ENCODE assay signal across 17 cellular contexts in the genomic region with DNA sequence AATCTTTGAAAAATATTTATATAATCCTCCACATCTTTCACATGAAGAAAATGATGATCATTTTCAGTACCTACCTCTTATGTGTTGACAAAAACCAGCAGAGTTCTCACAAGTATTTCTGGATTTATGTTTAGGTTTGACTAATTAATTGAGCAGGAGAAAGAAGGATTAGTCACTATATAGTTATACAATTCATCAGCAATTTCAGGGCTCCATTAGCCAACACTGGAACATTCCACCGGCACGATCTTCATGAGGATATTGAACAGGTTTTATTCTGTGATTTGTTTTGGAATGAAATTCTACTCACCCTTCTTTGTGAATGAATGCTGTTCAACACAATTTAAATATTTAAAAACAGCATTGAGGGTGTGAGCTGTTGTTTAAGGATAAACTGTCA.
A peak's percentile ranks its signal among the peaks of the same experiment; 100 is the strongest.
DNase-seq lines count a peak whose midpoint lies in the region; ATAC-seq and TF ChIP-seq lines count a peak whose summit lies in the region.
"Had no signal": no experiment of that assay in that cellular context is flagged by ENCODE, and none has a peak within 500 bp of the region (broad histone marks: within the 10 kb centered on the region; RNA-seq: fewer than 3 reads in every experiment).

No MANE protein-coding gene starts in this region.

- H3K4me3 ChIP-seq in SK-N-SH (ENCODE audit: low read depth in 2 of 2, low read length in 1 of 2): no peak overlapping the region
- H3K4me3 ChIP-seq in mesenchymal stem cell (ENCODE audit: insufficient read depth in 1 of 2, low read depth in 1 of 2, low read length in 2 of 2): no peak overlapping the region
- H3K4me3 ChIP-seq: A549, GM23338 had no signal

- no peak for DNase-seq in SK-N-SH
- DNase-seq in epithelial cell of prostate (ENCODE audit: low read depth, low spot score): no peak
- DNase-seq in mesenchymal stem cell: no peak
- DNase-seq in cortex of kidney (lab: John Stamatoyannopoulos, UW): no peak
- DNase-seq in activated naive CD8-positive, alpha-beta T cell treated with anti-CD3 and anti-CD28 coated beads for 36 hours: no peak
- DNase-seq: AML-193; Caco-2; CD4-positive, alpha-beta T cell; H7; HFFc6 had no signal

- no peaks in the 10 kb centered on the region for H3K27me3 Mint-ChIP-seq in brain
- peaks cover 12% of the 10 kb centered on the region for H3K27me3 Mint-ChIP-seq in activated naive CD8-positive, alpha-beta T cell treated with anti-CD3 and anti-CD28 coated beads for 36 hours

- H3K4me1 Mint-ChIP-seq in brain: peaks cover 37% of the 10 kb centered on the region
- no peaks in the 10 kb centered on the region for H3K4me1 Mint-ChIP-seq in activated naive CD8-positive, alpha-beta T cell treated with anti-CD3 and anti-CD28 coated beads for 36 hours
- H3K4me1 Mint-ChIP-seq: GM23338 had no signal

- no peak overlapping the region for H4K8ac ChIP-seq in mesenchymal stem cell (ENCODE audit: low read length)

- H3F3A ChIP-seq in SK-N-SH (replicated peaks; ENCODE audit: insufficient read depth): no peaks in the 10 kb centered on the region

- H3K36me3 ChIP-seq in SK-N-SH (replicated peaks in 1 of 2; ENCODE audit: control insufficient read depth in 1 of 2, insufficient read depth in 2 of 2, low read length in 1 of 2) (no peaks in the 10 kb centered on the region), mesenchymal stem cell (ENCODE audit: control insufficient read depth in 1 of 2, insufficient read depth in 2 of 2, low read depth in 1 of 2, low read length in 2 of 2) (no peaks in the 10 kb centered on the region)

- TF ChIP-seq CTCF in SK-N-SH (IDR thresholded peaks at IDR 0.05) (no peak), brain (conservative IDR thresholded peaks at IDR 0.05) (no peak)

- H2BK120ac ChIP-seq in mesenchymal stem cell (ENCODE audit: low read depth, low read length): no peak overlapping the region

- H3K4me2 ChIP-seq in SK-N-SH (no peak overlapping the region), mesenchymal stem cell (ENCODE audit: low read length, poor library complexity, severe bottlenecking) (no peak overlapping the region)
- H3K4me2 ChIP-seq: A549, GM23338 had no signal

- H2BK12ac ChIP-seq in mesenchymal stem cell (ENCODE audit: low read length in 2 of 2): no peak overlapping the region

- ATAC-seq in SK-N-SH treated with all-trans-retinoic acid at 6 μM for 48 hours: no peak
- ATAC-seq: A549, GM23338, HCT116 had no signal

- no peaks in the 10 kb centered on the region for H3K27me3 ChIP-seq in SK-N-SH (ENCODE audit: insufficient read depth)
- no peaks in the 10 kb centered on the region for H3K27me3 ChIP-seq in mesenchymal stem cell (ENCODE audit: control insufficient read depth in 1 of 2, insufficient read depth in 1 of 2, low read length in 2 of 2)

- WGBS in SK-N-SH (ENCODE audit: low lambda C conversion rate): 62% methylated on average over 2 of the region's 2 CpGs
- WGBS in mesenchymal stem cell: no CpG with 5 or more reads among the region's 2 CpGs

- no peaks in the 10 kb centered on the region for H3K9me2 ChIP-seq in SK-N-SH

- no peaks in the 10 kb centered on the region for H3K79me1 ChIP-seq in mesenchymal stem cell (replicated peaks; ENCODE audit: low read length, poor library complexity, severe bottlenecking)

- no peak overlapping the region for H3K14ac ChIP-seq in mesenchymal stem cell (ENCODE audit: low read length in 2 of 2)

- no peak overlapping the region for H2BK5ac ChIP-seq in mesenchymal stem cell (ENCODE audit: low read depth, low read length, poor library complexity, severe bottlenecking)

- CTCF ChIA-PET in SK-N-SH (lab: Yijun Ruan, JAX): interaction anchor here (1.2 to 1.4 kb wide), 2 partner anchors 17 to 38 kb away, joined by 3 read pairs; no protein-coding TSS in a partner anchor

- TF ChIP-seq EP300 in SK-N-SH (IDR thresholded peaks at IDR 0.05; ENCODE audit: borderline replicate concordance in 1 of 2, low read depth in 1 of 2, low read length in 1 of 2): no peak

- no peak overlapping the region for H3K18ac ChIP-seq in mesenchymal stem cell (ENCODE audit: low read depth in 1 of 2, low read length in 2 of 2)

- H3K27ac ChIP-seq in SK-N-SH (ENCODE audit: low read depth in 2 of 2, low read length in 1 of 2) (no peak overlapping the region), epithelial cell of prostate (peak overlapping the region; percentile 25), mesenchymal stem cell (ENCODE audit: low read length, poor library complexity, severe bottlenecking) (no peak overlapping the region)
- H3K27ac ChIP-seq: 22Rv1, A549, C4-2B had no signal

- no peak overlapping the region for H3K4ac ChIP-seq in mesenchymal stem cell (ENCODE audit: low read depth in 1 of 2, low read length in 2 of 2)

- no peak overlapping the region for H2AFZ ChIP-seq in SK-N-SH (ENCODE audit: low read depth)
- H2AFZ ChIP-seq in mesenchymal stem cell (ENCODE audit: low read depth, low read length): no peak overlapping the region

- no peaks in the 10 kb centered on the region for H4K20me1 ChIP-seq in SK-N-SH (ENCODE audit: insufficient read depth)

- H3K9me3 ChIP-seq in SK-N-SH (no peaks in the 10 kb centered on the region), mesenchymal stem cell (ENCODE audit: control insufficient read depth, low read length) (no peaks in the 10 kb centered on the region)
- H3K9me3 ChIP-seq: A549, Caco-2 had no signal

- no peak overlapping the region for H3K9ac ChIP-seq in SK-N-SH
- H3K9ac ChIP-seq in mesenchymal stem cell (ENCODE audit: low read length): no peak overlapping the region

- H3K27ac Mint-ChIP-seq in brain: peak overlapping the region in 3 of 5 experiments; percentile 47 to 86 (median 65)
- no peak overlapping the region for H3K27ac Mint-ChIP-seq in activated naive CD8-positive, alpha-beta T cell treated with anti-CD3 and anti-CD28 coated beads for 36 hours
- H3K27ac Mint-ChIP-seq: CD4-positive, alpha-beta T cell; GM23338; HFFc6 had no signal

- H3K9me3 Mint-ChIP-seq in brain: peaks cover 0 to 6% (median 3%) of the 10 kb centered on the region in 5 experiments
- H3K9me3 Mint-ChIP-seq in activated naive CD8-positive, alpha-beta T cell treated with anti-CD3 and anti-CD28 coated beads for 36 hours: peaks cover 2% of the 10 kb centered on the region
- H3K9me3 Mint-ChIP-seq: CD4-positive, alpha-beta T cell; GM23338 had no signal

- H3K23ac ChIP-seq in mesenchymal stem cell (ENCODE audit: low read length in 2 of 2): no peak overlapping the region

- H2AK5ac ChIP-seq in mesenchymal stem cell (ENCODE audit: low read length, severe bottlenecking): no peak overlapping the region

- H3K4me1 ChIP-seq in SK-N-SH (ENCODE audit: control insufficient read depth in 1 of 2, insufficient read depth in 2 of 2, low read depth in 1 of 2, low read length in 1 of 2) (peaks cover 0 to 8% of the 10 kb centered on the region in 2 experiments; a peak in 2 of 4 replicates), mesenchymal stem cell (ENCODE audit: control insufficient read depth, insufficient read depth, low read depth, low read length) (no peaks in the 10 kb centered on the region)
- H3K4me1 ChIP-seq: Caco-2 had no signal

- no peak for TF ChIP-seq RAD21 in SK-N-SH (IDR thresholded peaks at IDR 0.05; ENCODE audit: low read length)

- peaks cover 4% of the 10 kb centered on the region for H3K36me3 Mint-ChIP-seq in brain
- H3K36me3 Mint-ChIP-seq in activated naive CD8-positive, alpha-beta T cell treated with anti-CD3 and anti-CD28 coated beads for 36 hours: no peaks in the 10 kb centered on the region

- POLR2A ChIA-PET in SK-N-SH (lab: Yijun Ruan, JAX): no interaction called here

- no peaks in the 10 kb centered on the region for H3K79me2 ChIP-seq in SK-N-SH (ENCODE audit: insufficient read depth)

- no peak overlapping the region for H4K91ac ChIP-seq in mesenchymal stem cell (ENCODE audit: low read length)

- peak overlapping the region in 1 of 5 experiments; percentile 29 for H3K4me3 Mint-ChIP-seq in brain
- H3K4me3 Mint-ChIP-seq in activated naive CD8-positive, alpha-beta T cell treated with anti-CD3 and anti-CD28 coated beads for 36 hours: no peak overlapping the region
- H3K4me3 Mint-ChIP-seq: CD4-positive, alpha-beta T cell; GM23338; HFFc6 had no signal

- H2BK15ac ChIP-seq in mesenchymal stem cell (ENCODE audit: low read depth, poor library complexity, severe bottlenecking): no peak overlapping the region

TF ChIP-seq in SK-N-SH treated with all-trans-retinoic acid at 6 μM for 48 hours, 23 proteins besides CTCF, POLR2A, EP300 and RAD21:
- TF ChIP-seq PPARA (CRISPR knock-in tag; IDR thresholded peaks at IDR 0.05; ENCODE audit: borderline replicate concordance) (no peak), ZC3H10 (CRISPR knock-in tag; IDR thresholded peaks at IDR 0.05) (no peak), ISL1 (CRISPR knock-in tag; IDR thresholded peaks at IDR 0.05) (peak; percentile 76), ZNF8 (CRISPR knock-in tag; IDR thresholded peaks at IDR 0.05) (no peak)

TF ChIP-seq in SK-N-SH, 30 proteins besides CTCF, POLR2A, EP300 and RAD21:
- TF ChIP-seq POLR2AphosphoS5 (IDR thresholded peaks at IDR 0.05; ENCODE audit: low read depth, low read length) (no peak), RFX5 (IDR thresholded peaks at IDR 0.05; ENCODE audit: low read length) (no peak), MEF2A (IDR thresholded peaks at IDR 0.05; ENCODE audit: borderline replicate concordance, low read depth) (no peak)
- TF ChIP-seq, protein P1, sequence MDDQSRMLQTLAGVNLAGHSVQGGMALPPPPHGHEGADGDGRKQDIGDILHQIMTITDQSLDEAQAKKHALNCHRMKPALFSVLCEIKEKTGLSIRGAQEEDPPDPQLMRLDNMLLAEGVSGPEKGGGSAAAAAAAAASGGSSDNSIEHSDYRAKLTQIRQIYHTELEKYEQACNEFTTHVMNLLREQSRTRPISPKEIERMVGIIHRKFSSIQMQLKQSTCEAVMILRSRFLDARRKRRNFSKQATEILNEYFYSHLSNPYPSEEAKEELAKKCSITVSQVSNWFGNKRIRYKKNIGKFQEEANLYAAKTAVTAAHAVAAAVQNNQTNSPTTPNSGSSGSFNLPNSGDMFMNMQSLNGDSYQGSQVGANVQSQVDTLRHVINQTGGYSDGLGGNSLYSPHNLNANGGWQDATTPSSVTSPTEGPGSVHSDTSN (IDR thresholded peaks at IDR 0.05): no peak
- TF ChIP-seq, protein P2, sequence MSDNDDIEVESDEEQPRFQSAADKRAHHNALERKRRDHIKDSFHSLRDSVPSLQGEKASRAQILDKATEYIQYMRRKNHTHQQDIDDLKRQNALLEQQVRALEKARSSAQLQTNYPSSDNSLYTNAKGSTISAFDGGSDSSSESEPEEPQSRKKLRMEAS (IDR thresholded peaks at IDR 0.05; ENCODE audit: low read depth): no peak
TF ChIP-seq in SK-N-SH: peak in this region for 0.
